Comparison of ENCODE assay signal across 30 cellular contexts in genomic region chr4:26457412-26457811, GRCh38. TPM values are rescaled to one million over a fixed set of nuclear protein-coding genes. Genes with fewer than 3 reads are reported as not detected.
"Had no signal": no experiment of that assay in that cellular context is flagged by ENCODE, and none has a peak within 500 bp of the region (broad histone marks: within the 10 kb centered on the region; RNA-seq: fewer than 3 reads in every experiment).

No MANE protein-coding gene starts in this region.

- H3K27ac ChIP-seq: breast epithelium, gastrocnemius medialis, hepatocyte, testis had no signal

- H3K27ac Mint-ChIP-seq: activated CD4-positive, alpha-beta T cell treated with anti-CD3 and anti-CD28 coated beads for 36 hours; activated naive CD4-positive, alpha-beta T cell treated with anti-CD3 and anti-CD28 coated beads, Interleukin-2, amount 50 U/mL, for 72 hours; activated T-helper 17 cell treated with anti-CD3 and anti-CD28 coated beads, Interleukin-2, amount 50 U/mL, for 72 hours; mesothelial cell of epicardium; T-helper 2 cell treated with Interferon-gamma antibody and Interleukin-4, amounts not matched to agents 5 μg/mL and 100 μg/mL, for 36 hours had no signal

- H2AFZ ChIP-seq: hepatocyte had no signal

- ATAC-seq: activated CD4-positive, alpha-beta T cell treated with anti-CD3 and anti-CD28 coated beads for 36 hours; activated naive CD4-positive, alpha-beta T cell treated with anti-CD3 and anti-CD28 coated beads, Interleukin-2, amount 50 U/mL, for 72 hours; activated T-cell treated with anti-CD3 and anti-CD28 coated beads, Interleukin-2, amount 50 U/mL, for 4 hours; activated T-helper 17 cell treated with anti-CD3 and anti-CD28 coated beads, Interleukin-2, amount 50 U/mL, for 72 hours; gastrocnemius medialis; left colon had no signal

- H3K36me3 ChIP-seq: breast epithelium, gastrocnemius medialis, transverse colon had no signal

- H3K4me3 Mint-ChIP-seq: activated CD4-positive, alpha-beta T cell treated with anti-CD3 and anti-CD28 coated beads for 36 hours; activated T-cell treated with anti-CD3 and anti-CD28 coated beads, Interleukin-2, amount 50 U/mL, for 4 hours; activated T-helper 17 cell treated with anti-CD3 and anti-CD28 coated beads, Interleukin-2, amount 50 U/mL, for 72 hours; mesothelial cell of epicardium; neural crest cell had no signal

- DNase-seq: activated CD4-positive, alpha-beta T cell treated with anti-CD3 and anti-CD28 coated beads, Interleukin-2, amount 50 U/mL, for 48 hours; activated CD4-positive, CD25-positive, alpha-beta regulatory T cell; activated CD8-positive, alpha-beta memory T cell treated with anti-CD3 and anti-CD28 coated beads, Interleukin-2, amount 50 U/mL, for 48 hours; activated gamma-delta T cell treated with Interleukin-2 at 50 U/mL for 16 hours; activated T-cell treated with anti-CD3 and anti-CD28 coated beads, Interleukin-2, amount 50 U/mL, for 4 hours; central memory CD4-positive, alpha-beta T cell; effector CD8-positive, alpha-beta T cell; erythroblast; gastrocnemius medialis; kidney; left colon; mammary epithelial cell; nucleus accumbens; posterior cingulate gyrus; stimulated activated CD4-positive, alpha-beta T cell treated with anti-CD3 and anti-CD28 coated beads, Interleukin-2, amount 100 ng/mL, for 48 hours; stimulated activated naive CD4-positive, alpha-beta T cell treated with Interleukin-2 at 50 U/mL for 16 hours; testis; transverse colon had no signal

- H3K9me3 Mint-ChIP-seq: activated naive CD4-positive, alpha-beta T cell treated with anti-CD3 and anti-CD28 coated beads, Interleukin-2, amount 50 U/mL, for 72 hours; activated T-cell treated with anti-CD3 and anti-CD28 coated beads, Interleukin-2, amount 50 U/mL, for 4 hours; activated T-helper 17 cell treated with anti-CD3 and anti-CD28 coated beads, Interleukin-2, amount 50 U/mL, for 72 hours; neural crest cell; T-cell; T-helper 2 cell treated with Interferon-gamma antibody and Interleukin-4, amounts not matched to agents 5 μg/mL and 100 μg/mL, for 36 hours had no signal

- H3K4me2 ChIP-seq: hepatocyte had no signal

- H3K4me1 Mint-ChIP-seq: activated T-helper 17 cell treated with anti-CD3 and anti-CD28 coated beads, Interleukin-2, amount 50 U/mL, for 72 hours had no signal

- H3K9me3 ChIP-seq: gastrocnemius medialis, testis, transverse colon had no signal

- H3K79me2 ChIP-seq: hepatocyte had no signal

- H3K27me3 ChIP-seq: breast epithelium, gastrocnemius medialis, hepatocyte, testis, transverse colon had no signal

- H3K27me3 Mint-ChIP-seq: activated CD4-positive, alpha-beta T cell treated with anti-CD3 and anti-CD28 coated beads for 36 hours; activated T-helper 17 cell treated with anti-CD3 and anti-CD28 coated beads, Interleukin-2, amount 50 U/mL, for 72 hours; naive thymus-derived CD8-positive, alpha-beta T cell; T-cell had no signal

- H3K4me3 ChIP-seq: breast epithelium, gastrocnemius medialis, hepatocyte, testis, transverse colon had no signal

- H3K4me1 ChIP-seq: breast epithelium, gastrocnemius medialis, testis had no signal

- H3K36me3 Mint-ChIP-seq: activated naive CD4-positive, alpha-beta T cell treated with anti-CD3 and anti-CD28 coated beads, Interleukin-2, amount 50 U/mL, for 72 hours; mesothelial cell of epicardium; naive thymus-derived CD8-positive, alpha-beta T cell; T-cell had no signal

RNA-seq across cellular contexts. Expression of gene CCKAR, which starts 32.9 kb away (rescaled TPM):
- total RNA-seq: activated CD4-positive, alpha-beta T cell treated with anti-CD3 and anti-CD28 coated beads for 36 hours; activated naive CD4-positive, alpha-beta T cell treated with anti-CD3 and anti-CD28 coated beads, Interleukin-2, amount 50 U/mL, for 72 hours; activated T-cell treated with anti-CD3 and anti-CD28 coated beads, Interleukin-2, amount 50 U/mL, for 4 hours; activated T-helper 17 cell treated with anti-CD3 and anti-CD28 coated beads, Interleukin-2, amount 50 U/mL, for 72 hours; breast epithelium; dermis microvascular lymphatic vessel endothelial cell; gastrocnemius medialis; kidney; left colon; liver; mammary epithelial cell; mesothelial cell of epicardium; naive thymus-derived CD8-positive, alpha-beta T cell; neural crest cell; T-cell had no signal
